Comparison of ENCODE assay signal across 9 cellular contexts in genomic region chr6:143529095-143529494, GRCh38. TPM values are rescaled to one million over a fixed set of nuclear protein-coding genes. Genes with fewer than 3 reads are reported as not detected.
A peak's percentile ranks its signal among the peaks of the same experiment; 100 is the strongest.
DNase-seq lines count a peak whose midpoint lies in the region; ATAC-seq and TF ChIP-seq lines count a peak whose summit lies in the region.
"Had no signal": no experiment of that assay in that cellular context is flagged by ENCODE, and none has a peak within 500 bp of the region (broad histone marks: within the 10 kb centered on the region; RNA-seq: fewer than 3 reads in every experiment).

No MANE protein-coding gene starts in this region.

- no peak for DNase-seq in activated T-cell treated with anti-CD3 and anti-CD28 coated beads, Interleukin-2, amount 50 U/mL, for 72 hours
- DNase-seq in activated T-cell treated with anti-CD3 and anti-CD28 coated beads, Interleukin-2, amount 50 U/mL, for 24 hours = no peak
- DNase-seq in MM.1S (no peak), astrocyte of the spinal cord (ENCODE audit: low read depth, low spot score) (no peak), GM20000 (ENCODE audit: low spot score) (no peak), NK-92 (lab: John Stamatoyannopoulos, UW; ENCODE audit: unreplicated experiment) (no peak)
- no peak for DNase-seq in stimulated activated effector memory CD8-positive, alpha-beta T cell treated with anti-CD3 and anti-CD28 coated beads, Interleukin-12 subunit alpha, Interleukin-12 subunit beta, amount 100 ng/mL, for 72 hours (ENCODE audit: low spot score in 2 of 2)
- DNase-seq: activated CD4-positive, alpha-beta T cell treated with anti-CD3 and anti-CD28 coated beads, Interleukin-2, amount 50 U/mL, for 4 hours had no signal

- H3K9me3 Mint-ChIP-seq in activated T-cell treated with anti-CD3 and anti-CD28 coated beads, Interleukin-2, amount 50 U/mL, for 72 hours = no peaks in the 10 kb centered on the region
- H3K9me3 Mint-ChIP-seq in activated T-cell treated with anti-CD3 and anti-CD28 coated beads, Interleukin-2, amount 50 U/mL, for 24 hours = no peaks in the 10 kb centered on the region
- H3K9me3 Mint-ChIP-seq in stimulated activated effector memory CD8-positive, alpha-beta T cell treated with anti-CD3 and anti-CD28 coated beads, Interleukin-12 subunit alpha, Interleukin-12 subunit beta, amount 100 ng/mL, for 72 hours = no peaks in the 10 kb centered on the region

- H3K4me3 Mint-ChIP-seq in activated T-cell treated with anti-CD3 and anti-CD28 coated beads, Interleukin-2, amount 50 U/mL, for 72 hours = no peak overlapping the region
- H3K4me3 Mint-ChIP-seq in activated T-cell treated with anti-CD3 and anti-CD28 coated beads, Interleukin-2, amount 50 U/mL, for 24 hours = no peak overlapping the region
- H3K4me3 Mint-ChIP-seq in stimulated activated effector memory CD8-positive, alpha-beta T cell treated with anti-CD3 and anti-CD28 coated beads, Interleukin-12 subunit alpha, Interleukin-12 subunit beta, amount 100 ng/mL, for 72 hours = peak overlapping the region; percentile 36

- H3F3A ChIP-seq in MM.1S (ENCODE audit: insufficient read depth, low read length) = no peaks in the 10 kb centered on the region

- peaks cover 14% of the 10 kb centered on the region for H3K4me1 Mint-ChIP-seq in activated T-cell treated with anti-CD3 and anti-CD28 coated beads, Interleukin-2, amount 50 U/mL, for 72 hours (ENCODE audit: low read depth)
- H3K4me1 Mint-ChIP-seq in activated T-cell treated with anti-CD3 and anti-CD28 coated beads, Interleukin-2, amount 50 U/mL, for 24 hours (ENCODE audit: low read depth) = peaks cover 13% of the 10 kb centered on the region
- peaks cover 11% of the 10 kb centered on the region for H3K4me1 Mint-ChIP-seq in stimulated activated effector memory CD8-positive, alpha-beta T cell treated with anti-CD3 and anti-CD28 coated beads, Interleukin-12 subunit alpha, Interleukin-12 subunit beta, amount 100 ng/mL, for 72 hours

- in situ Hi-C loops in astrocyte of the spinal cord (cut with HindIII; ENCODE audit: low sequenced_read_pairs) = no loop called here

- no peaks in the 10 kb centered on the region for H3K36me3 ChIP-seq in MM.1S (replicated peaks; ENCODE audit: insufficient read depth, low read length)

- H3K9ac ChIP-seq in MM.1S (ENCODE audit: low read length) = no peak overlapping the region

- 0 out of 2 replicates have a peak overlapping the region, but pooled peaks have one; percentile 49 for H3K4me2 ChIP-seq in MM.1S (ENCODE audit: low read depth, low read length)

- TF ChIP-seq CTCF in MM.1S (IDR thresholded peaks at IDR 0.05; ENCODE audit: low read length) = no peak
- peak; percentile 8 for TF ChIP-seq CTCF in astrocyte of the spinal cord (IDR thresholded peaks at IDR 0.05; ENCODE audit: low read depth, low read length)
- no peak for TF ChIP-seq CTCF in GM20000 (IDR thresholded peaks at IDR 0.05; ENCODE audit: extremely low read depth, missing control alignments)

- no peaks in the 10 kb centered on the region for H3K27me3 ChIP-seq in MM.1S (replicated peaks; ENCODE audit: insufficient read depth, low read length)

- no peaks in the 10 kb centered on the region for H3K9me3 ChIP-seq in MM.1S (replicated peaks; ENCODE audit: insufficient read depth, low read length)

- H3K27me3 Mint-ChIP-seq in activated T-cell treated with anti-CD3 and anti-CD28 coated beads, Interleukin-2, amount 50 U/mL, for 72 hours (ENCODE audit: low read depth) = no peaks in the 10 kb centered on the region
- H3K27me3 Mint-ChIP-seq in activated T-cell treated with anti-CD3 and anti-CD28 coated beads, Interleukin-2, amount 50 U/mL, for 24 hours = no peaks in the 10 kb centered on the region

- ATAC-seq in activated T-cell treated with anti-CD3 and anti-CD28 coated beads, Interleukin-2, amount 50 U/mL, for 72 hours (replicated peaks in 1 of 2) = peak in 1 of 2 donors; percentile 39
- ATAC-seq in stimulated activated effector memory CD8-positive, alpha-beta T cell treated with anti-CD3 and anti-CD28 coated beads, Interleukin-12 subunit alpha, Interleukin-12 subunit beta, amount 100 ng/mL, for 72 hours = no peak
- ATAC-seq in GM21528 (IDR thresholded peaks at IDR 0.05; ENCODE audit: low FRiP score, unreplicated experiment) = no peak

- no peaks in the 10 kb centered on the region for H3K36me3 Mint-ChIP-seq in activated T-cell treated with anti-CD3 and anti-CD28 coated beads, Interleukin-2, amount 50 U/mL, for 72 hours (ENCODE audit: insufficient read depth in 2 of 2)
- H3K36me3 Mint-ChIP-seq in activated T-cell treated with anti-CD3 and anti-CD28 coated beads, Interleukin-2, amount 50 U/mL, for 24 hours (ENCODE audit: low read depth) = no peaks in the 10 kb centered on the region
- H3K36me3 Mint-ChIP-seq in stimulated activated effector memory CD8-positive, alpha-beta T cell treated with anti-CD3 and anti-CD28 coated beads, Interleukin-12 subunit alpha, Interleukin-12 subunit beta, amount 100 ng/mL, for 72 hours = no peaks in the 10 kb centered on the region

- H3K9me2 ChIP-seq in MM.1S (replicated peaks; ENCODE audit: insufficient read depth, low read length) = no peaks in the 10 kb centered on the region

- no peak overlapping the region for H3K27ac ChIP-seq in MM.1S (ENCODE audit: low read length)

- H3K4me3 ChIP-seq in MM.1S (ENCODE audit: low read length) (no peak overlapping the region), astrocyte of the spinal cord (ENCODE audit: low read depth, low read length) (no peak overlapping the region)

- H3K4me1 ChIP-seq in MM.1S (ENCODE audit: low read length) = peaks cover 3% of the 10 kb centered on the region; the same call in 1 of the 2 replicates

- no peak overlapping the region for H2AFZ ChIP-seq in MM.1S (ENCODE audit: low read length)

- H3K27ac Mint-ChIP-seq in activated T-cell treated with anti-CD3 and anti-CD28 coated beads, Interleukin-2, amount 50 U/mL, for 72 hours = peak overlapping the region; percentile 97
- H3K27ac Mint-ChIP-seq in activated T-cell treated with anti-CD3 and anti-CD28 coated beads, Interleukin-2, amount 50 U/mL, for 24 hours = no peak overlapping the region
- H3K27ac Mint-ChIP-seq in stimulated activated effector memory CD8-positive, alpha-beta T cell treated with anti-CD3 and anti-CD28 coated beads, Interleukin-12 subunit alpha, Interleukin-12 subunit beta, amount 100 ng/mL, for 72 hours = peak overlapping the region; percentile 85

- H3K79me2 ChIP-seq in MM.1S (ENCODE audit: low read length) = no peaks in the 10 kb centered on the region

- no peaks in the 10 kb centered on the region for H4K20me1 ChIP-seq in MM.1S (ENCODE audit: insufficient read depth, low read length)

RNA-seq across cellular contexts. Expression of gene FUCA2, which starts 17.6 kb away (rescaled TPM):
- 10 to 100 TPM; 10.4 to 14.0 TPM for total RNA-seq in activated T-cell treated with anti-CD3 and anti-CD28 coated beads, Interleukin-2, amount 50 U/mL, for 72 hours
